In genomic region chr5:126354012-126354856, GRCh38 we compare ENCODE assay signal across 1 cellular context.
TF ChIP-seq lines count a peak whose summit lies in the region.

No MANE protein-coding gene starts in this region.

TF ChIP-seq in HepG2, 621 proteins besides CTCF, POLR2A, EP300 and RAD21 (continued from another document and continues in another):
- peak; percentile 45; the same call in 1 of the 2 replicates for TF ChIP-seq ARID5B (CRISPR knock-in tag; IDR thresholded peaks at IDR 0.05)
- TF ChIP-seq TBP (CRISPR knock-in tag; IDR thresholded peaks at IDR 0.05) = no peak
- TF ChIP-seq NFAT5 (CRISPR knock-in tag; IDR thresholded peaks at IDR 0.05) = no peak
- no peak for TF ChIP-seq TFE3 (CRISPR knock-in tag; IDR thresholded peaks at IDR 0.05)
- TF ChIP-seq JUND (CRISPR knock-in tag; IDR thresholded peaks at IDR 0.05) = no peak
- TF ChIP-seq KAT7 (CRISPR knock-in tag; IDR thresholded peaks at IDR 0.05; ENCODE audit: borderline replicate concordance) = 0 out of 2 replicates have a peak, but pooled peaks have one; percentile 41
- no peak for TF ChIP-seq ZNF512B (CRISPR knock-in tag; IDR thresholded peaks at IDR 0.05; ENCODE audit: borderline replicate concordance)
- peak; percentile 15; the same call in 1 of the 2 replicates for TF ChIP-seq HMG20A (CRISPR knock-in tag; IDR thresholded peaks at IDR 0.05; ENCODE audit: borderline replicate concordance)
- peak; percentile 36; the same call in 1 of the 2 replicates for TF ChIP-seq IRF2 (CRISPR knock-in tag; IDR thresholded peaks at IDR 0.05)
- no peak for TF ChIP-seq ZNF574 (CRISPR knock-in tag; IDR thresholded peaks at IDR 0.05)
- TF ChIP-seq NCOR1 (IDR thresholded peaks at IDR 0.05; ENCODE audit: borderline replicate concordance, low read length) = no peak
- TF ChIP-seq ZNF263 (CRISPR knock-in tag; IDR thresholded peaks at IDR 0.05) = no peak
- no peak for TF ChIP-seq ZFP41 (CRISPR knock-in tag; IDR thresholded peaks at IDR 0.05; ENCODE audit: borderline replicate concordance)
- TF ChIP-seq MATR3 (CRISPR knock-in tag; IDR thresholded peaks at IDR 0.05) = no peak
- 0 out of 2 replicates have a peak, but pooled peaks have one; percentile 25 for TF ChIP-seq KAT8 (CRISPR knock-in tag; IDR thresholded peaks at IDR 0.05)
- TF ChIP-seq IKZF1 (IDR thresholded peaks at IDR 0.05) = no peak
- no peak for TF ChIP-seq ATF4 (CRISPR knock-in tag; IDR thresholded peaks at IDR 0.05)
- TF ChIP-seq ZNF20 (CRISPR knock-in tag; IDR thresholded peaks at IDR 0.05) = no peak
- TF ChIP-seq HMGXB4 (CRISPR knock-in tag; IDR thresholded peaks at IDR 0.05; ENCODE audit: borderline replicate concordance in 1 of 2, low read depth in 1 of 2) = 0 out of 4 replicates have a peak, but pooled peaks of 1 of the 2 experiments have one; percentile 47
- 0 out of 2 replicates have a peak, but pooled peaks have one; percentile 19 for TF ChIP-seq KMT2B (CRISPR knock-in tag; IDR thresholded peaks at IDR 0.05)
- no peak for TF ChIP-seq SMARCE1 (IDR thresholded peaks at IDR 0.05; ENCODE audit: borderline replicate concordance)
- no peak for TF ChIP-seq ZNF136 (CRISPR knock-in tag; IDR thresholded peaks at IDR 0.05; ENCODE audit: low read depth)
- TF ChIP-seq MED1 (CRISPR knock-in tag; IDR thresholded peaks at IDR 0.05) = no peak
- TF ChIP-seq RAD51 (IDR thresholded peaks at IDR 0.05; ENCODE audit: borderline replicate concordance) = no peak
- peak; percentile 41; the same call in 1 of the 2 replicates for TF ChIP-seq ZKSCAN8 (CRISPR knock-in tag; IDR thresholded peaks at IDR 0.05; ENCODE audit: borderline replicate concordance)
- peak; percentile 45; the same call in 1 of the 2 replicates for TF ChIP-seq MIXL1 (CRISPR knock-in tag; IDR thresholded peaks at IDR 0.05)
- no peak for TF ChIP-seq TAF15 (IDR thresholded peaks at IDR 0.05; ENCODE audit: low read depth, low read length, poor library complexity, severe bottlenecking)
- TF ChIP-seq ZNF552 (CRISPR knock-in tag; IDR thresholded peaks at IDR 0.05; ENCODE audit: borderline replicate concordance) = no peak
- TF ChIP-seq PHB2 (IDR thresholded peaks at IDR 0.05; ENCODE audit: partially characterized antibody) = no peak
- TF ChIP-seq ARID3A (IDR thresholded peaks at IDR 0.05; ENCODE audit: low read depth, low read length) = 0 out of 2 replicates have a peak, but pooled peaks have one; percentile 16
- no peak for TF ChIP-seq MAF1 (CRISPR knock-in tag; IDR thresholded peaks at IDR 0.05; ENCODE audit: borderline replicate concordance)
- TF ChIP-seq BRD4 (CRISPR knock-in tag; IDR thresholded peaks at IDR 0.05) = no peak
- no peak for TF ChIP-seq ZNF121 (CRISPR knock-in tag; IDR thresholded peaks at IDR 0.05)
- TF ChIP-seq MLX (CRISPR knock-in tag; IDR thresholded peaks at IDR 0.05) = no peak
- peak; percentile 45; the same call in 1 of the 2 replicates for TF ChIP-seq MXD4 (CRISPR knock-in tag; IDR thresholded peaks at IDR 0.05)
- TF ChIP-seq STAG1 (CRISPR knock-in tag; IDR thresholded peaks at IDR 0.05) = peak; percentile 96
